ENCODE assay signal across 31 cellular contexts in the genomic region with DNA sequence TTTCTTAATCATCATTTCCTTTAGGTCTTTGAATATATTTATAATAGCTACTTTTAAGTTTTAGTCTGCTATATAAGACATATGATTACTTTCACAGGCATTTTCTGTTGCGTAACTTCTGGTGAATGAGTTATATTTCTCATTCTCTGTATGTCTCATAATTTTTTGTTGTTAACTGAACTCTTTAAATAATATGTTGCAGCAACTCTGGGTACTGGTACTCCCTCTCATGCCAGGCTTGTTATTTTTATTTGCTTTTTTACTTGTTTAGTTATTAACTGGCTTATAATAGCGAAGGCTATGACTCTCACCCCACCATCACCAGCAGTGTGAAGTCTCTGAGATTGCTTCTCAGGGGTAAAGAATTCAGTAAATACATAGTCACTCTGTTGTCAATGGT.
DNase-seq lines count a peak whose midpoint lies in the region; ATAC-seq, FAIRE-seq and TF ChIP-seq lines count a peak whose summit lies in the region.
"Had no signal": no experiment of that assay in that cellular context is flagged by ENCODE, and none has a peak within 500 bp of the region (broad histone marks: within the 10 kb centered on the region; RNA-seq: fewer than 3 reads in every experiment).

No MANE protein-coding gene starts in this region.

- CTCF ChIA-PET in A549 (lab: Yijun Ruan, JAX), result no interaction called here
- CTCF ChIA-PET in CD8-positive, alpha-beta memory T cell (lab: Charles Lee), result no interaction called here

- H3K4me3 Mint-ChIP-seq in natural killer cell treated with Interleukin-12 subunit alpha and Interleukin-12 subunit beta and Interleukin-15 and Interleukin-18, amount 100 ng/mL, for 72 hours, result no peak overlapping the region
- no peak overlapping the region for H3K4me3 Mint-ChIP-seq in CD8-positive, alpha-beta memory T cell
- H3K4me3 Mint-ChIP-seq in activated T-cell treated with anti-CD3 and anti-CD28 coated beads, Interleukin-2, amount 50 U/mL, for 72 hours, result no peak overlapping the region
- H3K4me3 Mint-ChIP-seq: B cell; brain; effector memory CD8-positive, alpha-beta T cell; immature natural killer cell; mesothelial cell of epicardium; naive thymus-derived CD4-positive, alpha-beta T cell; type B pancreatic cell; WTC11 had no signal

- H3K4me2 ChIP-seq in A549, result no peak overlapping the region

- no peak for TF ChIP-seq RAD21 in A549 (conservative IDR thresholded peaks at IDR 0.05 in 1 of 2, IDR thresholded peaks at IDR 0.05 in 1 of 2)

- ATAC-seq in A549, result peak in 1 of 2 experiments; percentile 54; a peak in 2 of 6 replicates
- no peak for ATAC-seq in natural killer cell treated with Interleukin-12 subunit alpha and Interleukin-12 subunit beta and Interleukin-15 and Interleukin-18, amount 100 ng/mL, for 72 hours
- no peak for ATAC-seq in activated T-cell treated with anti-CD3 and anti-CD28 coated beads, Interleukin-2, amount 50 U/mL, for 72 hours (replicated peaks in 1 of 2)
- ATAC-seq: effector memory CD8-positive, alpha-beta T cell; gastroesophageal sphincter; K562; naive thymus-derived CD4-positive, alpha-beta T cell; WTC11 had no signal

- no peaks in the 10 kb centered on the region for H3K36me3 ChIP-seq in bronchial epithelial cell (ENCODE audit: control insufficient read depth, insufficient read depth, low read length)
- no peaks in the 10 kb centered on the region for H3K36me3 ChIP-seq in CD8-positive, alpha-beta memory T cell (ENCODE audit: insufficient read depth, low read length)
- H3K36me3 ChIP-seq: esophagus squamous epithelium, gastroesophageal sphincter had no signal

- no peaks in the 10 kb centered on the region for H3K27me3 ChIP-seq in bronchial epithelial cell (ENCODE audit: control insufficient read depth, insufficient read depth, low read length)
- no peaks in the 10 kb centered on the region for H3K27me3 ChIP-seq in CD8-positive, alpha-beta memory T cell (ENCODE audit: insufficient read depth, low read length, poor library complexity, severe bottlenecking)
- H3K27me3 ChIP-seq: esophagus squamous epithelium, gastroesophageal sphincter had no signal

- TF ChIP-seq POLR2A in A549 (IDR thresholded peaks at IDR 0.05; ENCODE audit: low read length), result no peak

- no peaks in the 10 kb centered on the region for H3K27me3 Mint-ChIP-seq in natural killer cell treated with Interleukin-12 subunit alpha and Interleukin-12 subunit beta and Interleukin-15 and Interleukin-18, amount 100 ng/mL, for 72 hours
- H3K27me3 Mint-ChIP-seq in CD8-positive, alpha-beta memory T cell, result no peaks in the 10 kb centered on the region
- no peaks in the 10 kb centered on the region for H3K27me3 Mint-ChIP-seq in activated T-cell treated with anti-CD3 and anti-CD28 coated beads, Interleukin-2, amount 50 U/mL, for 72 hours (ENCODE audit: low read depth)
- H3K27me3 Mint-ChIP-seq: B cell; effector memory CD8-positive, alpha-beta T cell; naive thymus-derived CD4-positive, alpha-beta T cell had no signal

- TF ChIP-seq EP300 in A549 (IDR thresholded peaks at IDR 0.05), result no peak

- H3K27ac ChIP-seq in A549, result no peak overlapping the region
- H3K27ac ChIP-seq in CD8-positive, alpha-beta memory T cell (ENCODE audit: low read depth, low read length), result no peak overlapping the region
- H3K27ac ChIP-seq: coronary artery, esophagus squamous epithelium, gastroesophageal sphincter had no signal

- TF ChIP-seq CTCF in A549 (IDR thresholded peaks at IDR 0.05), result no peak
- TF ChIP-seq CTCF in bronchial epithelial cell (IDR thresholded peaks at IDR 0.05; ENCODE audit: insufficient read depth, low read length, severe bottlenecking), result no peak

- H3K27ac Mint-ChIP-seq in natural killer cell treated with Interleukin-12 subunit alpha and Interleukin-12 subunit beta and Interleukin-15 and Interleukin-18, amount 100 ng/mL, for 72 hours, result no peak overlapping the region
- no peak overlapping the region for H3K27ac Mint-ChIP-seq in CD8-positive, alpha-beta memory T cell
- H3K27ac Mint-ChIP-seq in activated T-cell treated with anti-CD3 and anti-CD28 coated beads, Interleukin-2, amount 50 U/mL, for 72 hours, result no peak overlapping the region
- H3K27ac Mint-ChIP-seq: B cell; brain; effector memory CD8-positive, alpha-beta T cell; immature natural killer cell; mesothelial cell of epicardium; naive thymus-derived CD4-positive, alpha-beta T cell; type B pancreatic cell; WTC11 had no signal

- FAIRE-seq in A549 (lab: Jason Lieb, UNC) (no peak), bronchial epithelial cell (lab: Jason Lieb, UNC) (no peak)
- FAIRE-seq: A204.1, K562 had no signal

- no peaks in the 10 kb centered on the region for H3K4me1 Mint-ChIP-seq in natural killer cell treated with Interleukin-12 subunit alpha and Interleukin-12 subunit beta and Interleukin-15 and Interleukin-18, amount 100 ng/mL, for 72 hours (ENCODE audit: low read depth in 2 of 2)
- no peaks in the 10 kb centered on the region for H3K4me1 Mint-ChIP-seq in CD8-positive, alpha-beta memory T cell
- H3K4me1 Mint-ChIP-seq in activated T-cell treated with anti-CD3 and anti-CD28 coated beads, Interleukin-2, amount 50 U/mL, for 72 hours (ENCODE audit: low read depth), result no peaks in the 10 kb centered on the region
- H3K4me1 Mint-ChIP-seq: B cell; brain; immature natural killer cell; mesothelial cell of epicardium; naive thymus-derived CD4-positive, alpha-beta T cell; WTC11 had no signal

- POLR2A ChIA-PET in A549 (lab: Yijun Ruan, JAX), result no interaction called here
- POLR2A ChIA-PET in CD8-positive, alpha-beta memory T cell (lab: Charles Lee), result no interaction called here

- DNase-seq in A549 (ENCODE audit: low read depth in 1 of 2, low spot score in 1 of 2), result peak in 1 of 2 experiments; percentile 29
- DNase-seq in NCI-H226, result peak; percentile 69
- peak; percentile 99 for DNase-seq in bronchial epithelial cell (ENCODE audit: low read depth)
- DNase-seq in hepatic stellate cell (ENCODE audit: low spot score), result peak; percentile 0
- DNase-seq in natural killer cell treated with Interleukin-12 subunit alpha and Interleukin-12 subunit beta and Interleukin-15 and Interleukin-18, amount 100 ng/mL, for 72 hours (ENCODE audit: low spot score), result no peak
- no peak for DNase-seq in AG08396 (ENCODE audit: low spot score)
- no peak for DNase-seq in CD8-positive, alpha-beta memory T cell
- no peak for DNase-seq in activated T-cell treated with anti-CD3 and anti-CD28 coated beads, Interleukin-2, amount 50 U/mL, for 72 hours
- DNase-seq: activated CD4-positive, alpha-beta T cell treated with anti-CD3 and anti-CD28 coated beads, Interleukin-2, amount 50 U/mL, for 1 hour; activated naive CD4-positive, alpha-beta T cell; activated T-cell treated with anti-CD3 and anti-CD28 coated beads, Interleukin-2, amount 50 U/mL, for 48 hours; effector memory CD8-positive, alpha-beta T cell; esophagus squamous epithelium; hypothalamus; immature natural killer cell; naive thymus-derived CD4-positive, alpha-beta T cell; NCI-H1436 treated with DMSO at 0.1 percent for 48 hours; NCI-H2107; NCI-H446; Right ventricle myocardium superior; stimulated activated CD4-positive, alpha-beta T cell treated with anti-CD3 and anti-CD28 coated beads, Interleukin-2, amount 100 ng/mL, for 24 hours; T1000 had no signal

- H3K9me3 Mint-ChIP-seq in natural killer cell treated with Interleukin-12 subunit alpha and Interleukin-12 subunit beta and Interleukin-15 and Interleukin-18, amount 100 ng/mL, for 72 hours, result peaks cover 19% of the 10 kb centered on the region
- H3K9me3 Mint-ChIP-seq in CD8-positive, alpha-beta memory T cell, result peaks cover 2 to 34% (median 17%) of the 10 kb centered on the region in 5 donors
- peaks cover 6 to 9% of the 10 kb centered on the region in 2 donors for H3K9me3 Mint-ChIP-seq in activated T-cell treated with anti-CD3 and anti-CD28 coated beads, Interleukin-2, amount 50 U/mL, for 72 hours

- no peaks in the 10 kb centered on the region for H3K4me1 ChIP-seq in A549
- no peaks in the 10 kb centered on the region for H3K4me1 ChIP-seq in CD8-positive, alpha-beta memory T cell (ENCODE audit: insufficient read depth, low read length)
- H3K4me1 ChIP-seq: esophagus squamous epithelium, gastroesophageal sphincter had no signal

- H3K9me3 ChIP-seq in A549, result no peaks in the 10 kb centered on the region
- H3K9me3 ChIP-seq in CD8-positive, alpha-beta memory T cell (ENCODE audit: low read length), result no peaks in the 10 kb centered on the region

- H3K4me3 ChIP-seq in A549 (no peak overlapping the region), bronchial epithelial cell (ENCODE audit: low read depth, low read length) (no peak overlapping the region)
- no peak overlapping the region for H3K4me3 ChIP-seq in CD8-positive, alpha-beta memory T cell (ENCODE audit: low read length)
- H3K4me3 ChIP-seq: coronary artery, esophagus squamous epithelium, gastroesophageal sphincter, K562 had no signal

- H3K36me3 Mint-ChIP-seq in natural killer cell treated with Interleukin-12 subunit alpha and Interleukin-12 subunit beta and Interleukin-15 and Interleukin-18, amount 100 ng/mL, for 72 hours, result peaks cover 16% of the 10 kb centered on the region
- no peaks in the 10 kb centered on the region for H3K36me3 Mint-ChIP-seq in CD8-positive, alpha-beta memory T cell
- peaks cover 0 to 2% of the 10 kb centered on the region in 2 donors for H3K36me3 Mint-ChIP-seq in activated T-cell treated with anti-CD3 and anti-CD28 coated beads, Interleukin-2, amount 50 U/mL, for 72 hours (ENCODE audit: insufficient read depth in 2 of 2)
- H3K36me3 Mint-ChIP-seq: brain had no signal

- WGBS in A549 (ENCODE audit: missing lambda C conversion rate), result 13% methylated on average over 2 of the region's 2 CpGs

TF ChIP-seq in A549, 52 proteins besides CTCF, POLR2A, EP300 and RAD21:
- no peak for TF ChIP-seq RCOR1 (IDR thresholded peaks at IDR 0.05; ENCODE audit: low read depth, low read length)
- no peak for TF ChIP-seq FOSL2 (IDR thresholded peaks at IDR 0.05)
- TF ChIP-seq FOSL2 (CRISPR knock-in tag; IDR thresholded peaks at IDR 0.05), result peak; percentile 51
- TF ChIP-seq, protein P1, sequence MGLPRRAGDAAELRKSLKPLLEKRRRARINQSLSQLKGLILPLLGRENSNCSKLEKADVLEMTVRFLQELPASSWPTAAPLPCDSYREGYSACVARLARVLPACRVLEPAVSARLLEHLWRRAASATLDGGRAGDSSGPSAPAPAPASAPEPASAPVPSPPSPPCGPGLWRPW (IDR thresholded peaks at IDR 0.05), result 0 out of 2 replicates have a peak, but pooled peaks have one; percentile 11
- TF ChIP-seq JUNB (IDR thresholded peaks at IDR 0.05), result peak; percentile 57; the same call in 1 of the 2 replicates
- TF ChIP-seq RARB (CRISPR knock-in tag; IDR thresholded peaks at IDR 0.05), result no peak
- TF ChIP-seq CEBPB (IDR thresholded peaks at IDR 0.05), result peak; percentile 69 to 78; a peak in 3 of 4 replicates

Comparison
In these comparisons a context has a peak if more than half of its experiments do, and no peak if none do; other contexts are left out.
1. DNase-seq: peak in NCI-H226 (single experiment), bronchial epithelial cell (single experiment) and hepatic stellate cell (single experiment); none in natural killer cell treated with Interleukin-12 subunit alpha and Interleukin-12 subunit beta and Interleukin-15 and Interleukin-18, amount 100 ng/mL, for 72 hours (single experiment), AG08396 (single experiment), CD8-positive, alpha-beta memory T cell (0 of 5) and activated T-cell treated with anti-CD3 and anti-CD28 coated beads, Interleukin-2, amount 50 U/mL, for 72 hours (0 of 2).